In the genomic region with DNA sequence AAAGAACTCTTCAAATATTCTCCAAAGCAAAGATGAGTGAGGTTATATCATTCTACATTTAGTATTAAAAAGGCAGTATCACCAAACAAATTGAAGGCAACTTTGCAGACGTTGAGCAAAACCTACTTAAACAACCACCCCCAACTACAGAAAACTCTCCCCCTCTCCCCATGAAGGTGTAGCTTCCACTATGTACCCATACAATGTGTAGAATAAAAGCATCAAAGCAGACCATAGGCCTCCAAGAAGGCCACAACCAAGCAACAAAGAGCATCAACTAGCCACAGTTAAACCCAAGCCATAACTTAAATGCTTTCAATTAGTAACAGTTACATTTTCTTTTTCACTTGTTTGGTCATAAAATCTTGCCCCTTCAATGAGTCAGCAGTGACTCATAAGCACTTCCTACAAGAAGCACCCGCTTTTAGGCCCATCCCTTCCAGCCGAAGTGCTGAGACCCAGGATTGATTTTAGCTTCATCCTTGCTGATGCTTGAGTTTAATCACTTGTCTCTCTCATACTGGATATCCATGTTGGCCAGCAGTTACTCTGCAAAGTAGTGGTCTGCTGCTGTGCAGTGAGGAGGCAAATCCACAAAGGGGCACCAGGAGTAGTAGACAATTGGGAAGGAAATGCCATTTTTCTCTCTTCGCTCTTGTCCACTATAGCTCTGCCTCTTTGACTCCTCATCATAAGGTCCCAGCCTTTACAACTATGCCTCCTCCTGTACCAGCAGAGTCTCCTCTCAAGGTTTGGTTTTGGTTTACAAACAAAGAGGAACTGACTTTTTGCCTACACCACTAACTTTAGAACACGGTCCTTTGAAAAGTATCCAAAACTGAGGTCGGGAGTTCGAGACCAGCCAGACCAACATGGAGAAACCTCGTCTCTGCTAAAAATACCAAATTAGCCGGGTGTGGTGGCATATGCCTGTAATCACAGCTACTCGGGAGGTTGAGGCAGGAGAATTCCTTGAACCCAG, we compare ENCODE assay signal across 9 cellular contexts. TPM values are rescaled to one million over a fixed set of nuclear protein-coding genes. Genes with fewer than 3 reads are reported as not detected.
A peak's percentile ranks its signal among the peaks of the same experiment; 100 is the strongest.
DNase-seq lines count a peak whose midpoint lies in the region; ATAC-seq, FAIRE-seq and TF ChIP-seq lines count a peak whose summit lies in the region.
"Had no signal": no experiment of that assay in that cellular context is flagged by ENCODE, and none has a peak within 500 bp of the region (broad histone marks: within the 10 kb centered on the region; RNA-seq: fewer than 3 reads in every experiment).

No MANE protein-coding gene starts in this region.

- in situ Hi-C loops in HepG2 (cut with HindIII; ENCODE audit: extremely low pct_ligation_motif_present, low pct_unique_long_range_greater_than_20kb): no loop called here

- H3K4me2 ChIP-seq in HepG2 (ENCODE audit: low read depth, low read length): no peak overlapping the region; the same call in 1 of the 2 replicates

- CTCF ChIA-PET in HepG2 (lab: Yijun Ruan, JAX; ENCODE audit: low intra/inter-chr PET ratio, low total read pairs): no interaction called here

- H3K4me1 Mint-ChIP-seq in activated T-helper 17 cell treated with anti-CD3 and anti-CD28 coated beads, Interleukin-2, amount 50 U/mL, for 72 hours: peaks cover 6% of the 10 kb centered on the region

- H4K20me1 ChIP-seq in HepG2 (ENCODE audit: insufficient read depth, low read length): no peaks in the 10 kb centered on the region

- BruUV-seq in HepG2 (replicated peaks; lab: Mats Ljungman, UMichigan): no TSS peak

- peaks cover 50% of the 10 kb centered on the region for H3K4me1 ChIP-seq in HepG2 (ENCODE audit: insufficient read depth, low read length)
- H3K4me1 ChIP-seq: parathyroid adenoma had no signal

- no peaks in the 10 kb centered on the region for H3K9me3 ChIP-seq in HepG2 (ENCODE audit: low read length)

- no peak overlapping the region for H3K27ac ChIP-seq in HepG2 (ENCODE audit: extremely low read length, insufficient read depth, low read length)
- H3K27ac ChIP-seq: parathyroid adenoma had no signal

- no peaks in the 10 kb centered on the region for H3K27me3 ChIP-seq in HepG2 (ENCODE audit: control insufficient read depth in 1 of 2, insufficient read depth in 2 of 2, low read length in 2 of 2)

- H3K36me3 Mint-ChIP-seq in activated T-helper 17 cell treated with anti-CD3 and anti-CD28 coated beads, Interleukin-2, amount 50 U/mL, for 72 hours (ENCODE audit: low read depth): no peaks in the 10 kb centered on the region

- TF ChIP-seq POLR2A in GM12891 (IDR thresholded peaks at IDR 0.05; ENCODE audit: low read depth, low read length) (no peak), HepG2 (IDR thresholded peaks at IDR 0.05; ENCODE audit: insufficient read depth in 1 of 2, low read depth in 2 of 2, low read length in 2 of 2) (no peak), GM12892 (IDR thresholded peaks at IDR 0.05; ENCODE audit: low read depth, low read length) (no peak)

- TF ChIP-seq EP300 in HepG2 (IDR thresholded peaks at IDR 0.05; ENCODE audit: low read depth in 2 of 2, low read length in 2 of 2) (no peak), HepG2 (CRISPR knock-in tag; IDR thresholded peaks at IDR 0.05; ENCODE audit: borderline replicate concordance) (no peak)

- no peaks in the 10 kb centered on the region for H3K79me2 ChIP-seq in HepG2 (ENCODE audit: insufficient read depth, low read length)
- H3K79me2 ChIP-seq: parathyroid adenoma had no signal

- no peak for TF ChIP-seq RAD21 in HepG2 (CRISPR knock-in tag; IDR thresholded peaks at IDR 0.05)

- peak; percentile 28 for FAIRE-seq in GM12891 (lab: Jason Lieb, UNC)
- no peak for FAIRE-seq in HepG2 (lab: Jason Lieb, UNC)
- FAIRE-seq in GM12892 (lab: Jason Lieb, UNC): no peak

- no peak overlapping the region for H3K9ac ChIP-seq in HepG2 (ENCODE audit: insufficient read depth, low read depth, low read length)
- H3K9ac ChIP-seq: parathyroid adenoma had no signal

- peak; percentile 98 for ATAC-seq in activated T-helper 17 cell treated with anti-CD3 and anti-CD28 coated beads, Interleukin-2, amount 50 U/mL, for 72 hours (replicated peaks)
- ATAC-seq in HepG2: no peak; the same call in 2 of the 3 replicates

- WGBS in HepG2 (ENCODE audit: low lambda C conversion rate): 50% methylated on average over 10 of the region's 10 CpGs

- no peaks in the 10 kb centered on the region for H3K27me3 Mint-ChIP-seq in activated T-helper 17 cell treated with anti-CD3 and anti-CD28 coated beads, Interleukin-2, amount 50 U/mL, for 72 hours

- intact Hi-C loops in HepG2 (cut with micrococcal nuclease; ENCODE audit: unreplicated experiment): no loop called here

- peak overlapping the region; percentile 72 for H3K4me3 Mint-ChIP-seq in activated T-helper 17 cell treated with anti-CD3 and anti-CD28 coated beads, Interleukin-2, amount 50 U/mL, for 72 hours

- DNase-seq in GM12891 (ENCODE audit: insufficient read length, low spot score) (no peak), GOT3 (lab: John Stamatoyannopoulos, UW) (peak; percentile 12), LHCN-M2 (ENCODE audit: low read depth) (peak; percentile 90), HepG2 (ENCODE audit: low spot score) (no peak), GM12892 (ENCODE audit: insufficient read length) (no peak), NCI-H1930 (lab: John Stamatoyannopoulos, UW) (no peak), ureter (ENCODE audit: low spot score) (no peak)

- peak overlapping the region; percentile 78 for H3K27ac Mint-ChIP-seq in activated T-helper 17 cell treated with anti-CD3 and anti-CD28 coated beads, Interleukin-2, amount 50 U/mL, for 72 hours

- H2AFZ ChIP-seq in HepG2 (ENCODE audit: low read length): no peak overlapping the region
- H2AFZ ChIP-seq: parathyroid adenoma had no signal

- H3K4me3 ChIP-seq in HepG2 (replicated peaks in 1 of 3; ENCODE audit: insufficient read depth in 1 of 3, low read depth in 2 of 3, low read length in 3 of 3): no peak overlapping the region

- H3K9me3 Mint-ChIP-seq in activated T-helper 17 cell treated with anti-CD3 and anti-CD28 coated beads, Interleukin-2, amount 50 U/mL, for 72 hours: peaks cover 3% of the 10 kb centered on the region

- POLR2A ChIA-PET in HepG2 (lab: Yijun Ruan, JAX): interaction anchor here (0.8 to 2.9 kb wide), 3 partner anchors 10 to 29 kb away, joined by 3 to 11 read pairs (median 7); no protein-coding TSS in a partner anchor

- no peak for TF ChIP-seq CTCF in HepG2 (CRISPR knock-in tag; IDR thresholded peaks at IDR 0.05)

- no peaks in the 10 kb centered on the region for H3K36me3 ChIP-seq in HepG2 (replicated peaks in 1 of 2; ENCODE audit: control insufficient read depth in 1 of 2, insufficient read depth in 2 of 2, low read length in 2 of 2)

TF ChIP-seq in GM12891, 5 proteins besides CTCF, POLR2A, EP300 and RAD21:
- TF ChIP-seq SPI1 (IDR thresholded peaks at IDR 0.05; ENCODE audit: low read depth, low read length) (peak; percentile 65), POU2F2 (IDR thresholded peaks at IDR 0.05; ENCODE audit: low read depth, low read length) (no peak)

TF ChIP-seq in HepG2, 621 proteins besides CTCF, POLR2A, EP300 and RAD21 (continues in another document):
- TF ChIP-seq ZSCAN30 (CRISPR knock-in tag; IDR thresholded peaks at IDR 0.05): no peak
- TF ChIP-seq, protein P1, sequence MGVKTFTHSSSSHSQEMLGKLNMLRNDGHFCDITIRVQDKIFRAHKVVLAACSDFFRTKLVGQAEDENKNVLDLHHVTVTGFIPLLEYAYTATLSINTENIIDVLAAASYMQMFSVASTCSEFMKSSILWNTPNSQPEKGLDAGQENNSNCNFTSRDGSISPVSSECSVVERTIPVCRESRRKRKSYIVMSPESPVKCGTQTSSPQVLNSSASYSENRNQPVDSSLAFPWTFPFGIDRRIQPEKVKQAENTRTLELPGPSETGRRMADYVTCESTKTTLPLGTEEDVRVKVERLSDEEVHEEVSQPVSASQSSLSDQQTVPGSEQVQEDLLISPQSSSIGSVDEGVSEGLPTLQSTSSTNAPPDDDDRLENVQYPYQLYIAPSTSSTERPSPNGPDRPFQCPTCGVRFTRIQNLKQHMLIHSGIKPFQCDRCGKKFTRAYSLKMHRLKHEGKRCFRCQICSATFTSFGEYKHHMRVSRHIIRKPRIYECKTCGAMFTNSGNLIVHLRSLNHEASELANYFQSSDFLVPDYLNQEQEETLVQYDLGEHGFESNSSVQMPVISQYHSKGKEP (CRISPR knock-in tag; IDR thresholded peaks at IDR 0.05): no peak
- TF ChIP-seq, protein P2, sequence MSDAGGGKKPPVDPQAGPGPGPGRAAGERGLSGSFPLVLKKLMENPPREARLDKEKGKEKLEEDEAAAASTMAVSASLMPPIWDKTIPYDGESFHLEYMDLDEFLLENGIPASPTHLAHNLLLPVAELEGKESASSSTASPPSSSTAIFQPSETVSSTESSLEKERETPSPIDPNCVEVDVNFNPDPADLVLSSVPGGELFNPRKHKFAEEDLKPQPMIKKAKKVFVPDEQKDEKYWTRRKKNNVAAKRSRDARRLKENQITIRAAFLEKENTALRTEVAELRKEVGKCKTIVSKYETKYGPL (CRISPR knock-in tag; IDR thresholded peaks at IDR 0.05): no peak

RNA-seq across cellular contexts. Expression of a gene that starts 8.4 kb away (rescaled TPM):
- polyA plus RNA-seq in GM12891 (2012; ENCODE audit: low read depth, missing spikeins): 18.9 TPM
- total RNA-seq in LHCN-M2 (2014; rRNA removed) (33.3 and 39.6 TPM in 2 replicates), HepG2 (2016; rRNA removed; fragmentation: Illumina TruSeq; extraction: Trizol) (55.2 and 93.0 TPM in 2 replicates), ureter (48.3 TPM)
- polyA plus RNA-seq in LHCN-M2 (2012): 11.4 TPM
- 10 to 100 TPM; 79.5 to 83.7 TPM for total RNA-seq in activated T-helper 17 cell treated with anti-CD3 and anti-CD28 coated beads, Interleukin-2, amount 50 U/mL, for 72 hours
- total RNA-seq in HepG2 (2016; cell fraction: cytosol; rRNA removed; fragmentation: Illumina TruSeq; extraction: Trizol; ENCODE audit: low read depth): 10.5 and 11.6 TPM in 2 replicates
- total RNA-seq in HepG2 (2016; cell fraction: insoluble cytoplasmic fraction; rRNA removed; fragmentation: Illumina TruSeq; extraction: Trizol): 53.1 and 86.9 TPM in 2 replicates
- total RNA-seq in HepG2 (2016; cell fraction: membrane; rRNA removed; fragmentation: Illumina TruSeq; extraction: Trizol): 26.2 and 29.5 TPM in 2 replicates
- total RNA-seq in HepG2 (2016; cell fraction: nucleus; rRNA removed; fragmentation: Illumina TruSeq; extraction: Trizol): 55.4 and 57.9 TPM in 2 replicates
- polyA plus RNA-seq in HepG2 (2011; rRNA removed): 24.5 and 29.8 TPM in 2 replicates
- 15.6 and 20.2 TPM in 2 replicates for polyA plus RNA-seq in HepG2 (2011; cell fraction: cytosol; rRNA removed)
- 19.1 and 21.8 TPM in 2 replicates for polyA plus RNA-seq in HepG2 (2011; cell fraction: nucleus; rRNA removed)
- polyA plus RNA-seq in HepG2 (2012): 28.8 and 33.6 TPM in 2 replicates
- polyA plus RNA-seq in HepG2 (2016; cell fraction: cytosol; fragmentation: Illumina TruSeq; extraction: Trizol; ENCODE audit: low read depth): 1.2 and 1.7 TPM in 2 replicates
- 63.9 and 66.2 TPM in 2 replicates for polyA plus RNA-seq in HepG2 (2016; cell fraction: insoluble cytoplasmic fraction; fragmentation: Illumina TruSeq; extraction: Trizol; ENCODE audit: low read depth)
- 5.1 and 6.2 TPM in 2 replicates for polyA plus RNA-seq in HepG2 (2016; cell fraction: membrane; fragmentation: Illumina TruSeq; extraction: Trizol; ENCODE audit: low read depth)
- polyA plus RNA-seq in HepG2 (2016; cell fraction: nucleus; fragmentation: Illumina TruSeq; extraction: Trizol; ENCODE audit: insufficient read depth, low read depth): 50.4 and 54.2 TPM in 2 replicates
- 43.1 and 56.1 TPM in 2 replicates for polyA minus RNA-seq in HepG2 (2011; rRNA and poly(A)+ RNA removed; ENCODE audit: low replicate concordance)
- 32.8 and 33.8 TPM in 2 replicates for polyA minus RNA-seq in HepG2 (2011; cell fraction: cytosol; rRNA and poly(A)+ RNA removed)
- polyA minus RNA-seq in HepG2 (2011; cell fraction: nucleus; rRNA and poly(A)+ RNA removed): 47.4 and 49.2 TPM in 2 replicates
- 33.3 TPM for polyA plus RNA-seq in GM12892 (2012; ENCODE audit: missing spikeins)

Comparison
In these comparisons a context has a peak if more than half of its experiments do, and no peak if none do; other contexts are left out.
1. DNase-seq: peak in GOT3 (single experiment) and LHCN-M2 (single experiment); none in GM12891 (single experiment), HepG2 (single experiment), GM12892 (single experiment), NCI-H1930 (0 of 2) and ureter (single experiment).